22 cellular contexts compared by ENCODE assay signal in the genomic region with DNA sequence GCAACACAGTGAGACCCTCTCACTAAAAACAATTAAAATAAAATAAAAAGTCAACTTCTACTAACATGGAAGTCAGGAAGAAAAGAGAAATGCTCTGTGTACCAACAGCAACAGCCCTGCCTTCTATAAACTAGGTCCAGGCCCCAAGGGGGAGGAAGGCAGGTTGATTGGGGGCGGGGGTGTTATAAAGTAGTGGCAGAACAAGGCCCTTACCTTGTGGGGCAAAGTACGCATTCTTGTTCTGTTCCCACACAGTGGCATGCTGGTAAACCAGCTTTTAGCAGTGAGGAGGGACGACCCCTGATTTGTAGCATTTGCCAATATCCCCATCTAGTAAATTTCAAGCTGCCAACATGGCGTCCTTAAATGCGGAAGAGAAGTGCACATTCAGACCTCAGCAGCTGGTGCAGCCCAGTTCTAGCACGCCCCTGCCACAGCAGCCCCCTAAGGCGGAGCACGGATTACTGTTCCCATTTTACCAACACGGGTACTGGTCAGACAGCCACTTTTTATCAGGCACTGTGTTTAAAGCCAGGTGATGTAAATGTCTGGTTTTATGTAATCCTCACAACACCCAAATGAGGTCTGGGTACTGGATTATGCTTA.
DNase-seq lines count a peak whose midpoint lies in the region; ATAC-seq, FAIRE-seq and TF ChIP-seq lines count a peak whose summit lies in the region.
"Had no signal": no experiment of that assay in that cellular context is flagged by ENCODE, and none has a peak within 500 bp of the region (broad histone marks: within the 10 kb centered on the region; RNA-seq: fewer than 3 reads in every experiment).

No MANE protein-coding gene starts in this region.

- H3K27me3 ChIP-seq in Caco-2 (replicated peaks; ENCODE audit: control insufficient read depth, insufficient read depth, low read length), result no peaks in the 10 kb centered on the region
- H3K27me3 ChIP-seq in colonic mucosa, result peaks cover 8% of the 10 kb centered on the region
- H3K27me3 ChIP-seq in mucosa of rectum (ENCODE audit: control insufficient read depth in 2 of 2, insufficient read depth in 2 of 2, low read length in 2 of 2), result peaks cover 8 to 12% of the 10 kb centered on the region in 2 donors
- H3K27me3 ChIP-seq in small intestine (ENCODE audit: control insufficient read depth in 2 of 2, insufficient read depth in 2 of 2, low read length in 2 of 2), result peaks cover 0 to 11% of the 10 kb centered on the region in 2 donors
- peaks cover 2% of the 10 kb centered on the region for H3K27me3 ChIP-seq in mammary epithelial cell (ENCODE audit: insufficient read depth, low read length)

- in situ Hi-C loops in mammary epithelial cell (cut with MboI; ENCODE audit: low sequenced_read_pairs in 2 of 2), result no loop called here

- H3K27ac ChIP-seq in colonic mucosa, result no peak overlapping the region
- peak overlapping the region; percentile 10 to 24 for H3K27ac ChIP-seq in mucosa of rectum (ENCODE audit: low read depth in 2 of 2, low read length in 2 of 2)
- no peak overlapping the region for H3K27ac ChIP-seq in small intestine (ENCODE audit: low read depth in 1 of 2, low read length in 1 of 2)
- H3K27ac ChIP-seq in mammary epithelial cell (ENCODE audit: insufficient read depth, low read depth, low read length), result no peak overlapping the region
- H3K27ac ChIP-seq: BLaER1, HL-60 had no signal

- H3K36me3 ChIP-seq in Caco-2 (ENCODE audit: control insufficient read depth, insufficient read depth, low read length) (no peaks in the 10 kb centered on the region), colonic mucosa (no peaks in the 10 kb centered on the region), mucosa of rectum (ENCODE audit: control insufficient read depth in 2 of 2, insufficient read depth in 2 of 2, low read length in 2 of 2) (no peaks in the 10 kb centered on the region), small intestine (ENCODE audit: control insufficient read depth in 2 of 2, insufficient read depth in 2 of 2, low read length in 2 of 2) (no peaks in the 10 kb centered on the region), mammary epithelial cell (ENCODE audit: insufficient read depth, low read length) (no peaks in the 10 kb centered on the region)
- H3K36me3 ChIP-seq: BLaER1 had no signal

- dilution Hi-C loops in mammary epithelial cell (cut with HindIII; ENCODE audit: low sequenced_read_pairs), result no loop called here

- intact Hi-C loops in Caco-2 (cut with micrococcal nuclease; ENCODE audit: unreplicated experiment), result no loop called here
- intact Hi-C loops in colonic mucosa (cut with DNase I), result no loop called here
- intact Hi-C loops in mammary epithelial cell (cut with micrococcal nuclease), result no loop called here

- CTCF ChIA-PET in Caco-2 (lab: Charles Lee), result no interaction called here
- CTCF ChIA-PET in mammary epithelial cell (lab: Charles Lee; ENCODE audit: low non-redundant PET), result no interaction called here

- BruUV-seq in Caco-2 (replicated peaks; lab: Mats Ljungman, UMichigan), result no TSS peak
- no TSS peak for BruUV-seq in mammary epithelial cell (replicated peaks; lab: Mats Ljungman, UMichigan)

- H3K36me3 Mint-ChIP-seq in Caco-2 (ENCODE audit: insufficient read depth, unreplicated experiment), result no peaks in the 10 kb centered on the region
- H3K36me3 Mint-ChIP-seq: CD14-positive monocyte; CD4-positive, alpha-beta memory T cell had no signal

- H3K4me3 Mint-ChIP-seq in Caco-2 (ENCODE audit: unreplicated experiment), result no peak overlapping the region
- H3K4me3 Mint-ChIP-seq: CD14-positive monocyte; CD4-positive, alpha-beta memory T cell; HFFc6 had no signal

- no peaks in the 10 kb centered on the region for H3K4me1 Mint-ChIP-seq in Caco-2 (ENCODE audit: low read depth, unreplicated experiment)
- H3K4me1 Mint-ChIP-seq: CD4-positive, alpha-beta memory T cell had no signal

- H3K9me3 ChIP-seq in Caco-2 (no peaks in the 10 kb centered on the region), colonic mucosa (no peaks in the 10 kb centered on the region), mucosa of rectum (ENCODE audit: control insufficient read depth in 2 of 2, low read length in 2 of 2) (no peaks in the 10 kb centered on the region), small intestine (ENCODE audit: control insufficient read depth, low read depth) (no peaks in the 10 kb centered on the region), mammary epithelial cell (replicated peaks; ENCODE audit: insufficient read depth, low read length) (no peaks in the 10 kb centered on the region)
- H3K9me3 ChIP-seq: BLaER1 had no signal

- H3K9ac ChIP-seq in colonic mucosa (ENCODE audit: low read depth in 2 of 2, low read length in 2 of 2), result no peak overlapping the region
- no peak overlapping the region for H3K9ac ChIP-seq in mucosa of rectum (ENCODE audit: low read depth in 1 of 2, low read length in 2 of 2)
- H3K9ac ChIP-seq in mammary epithelial cell (ENCODE audit: insufficient read depth, low read length), result no peak overlapping the region
- H3K9ac ChIP-seq: BLaER1 had no signal

- no peaks in the 10 kb centered on the region for H3K9me3 Mint-ChIP-seq in Caco-2 (ENCODE audit: unreplicated experiment)
- H3K9me3 Mint-ChIP-seq: CD14-positive monocyte; CD4-positive, alpha-beta memory T cell; HFFc6 had no signal

- no peaks in the 10 kb centered on the region for H3K79me2 ChIP-seq in mammary epithelial cell (ENCODE audit: insufficient read depth, low read length)

- H2AFZ ChIP-seq in mammary epithelial cell (ENCODE audit: low read depth, low read length), result no peak overlapping the region

- no peaks in the 10 kb centered on the region for H3K27me3 Mint-ChIP-seq in Caco-2 (ENCODE audit: insufficient read depth, unreplicated experiment)

- TF ChIP-seq CTCF in Caco-2 (IDR thresholded peaks at IDR 0.05; ENCODE audit: insufficient read depth in 1 of 2, low read depth in 1 of 2, low read length in 1 of 2, severe bottlenecking in 1 of 2, unreplicated experiment in 1 of 2) (no peak), colonic mucosa (IDR thresholded peaks at IDR 0.05) (no peak), mammary epithelial cell (conservative IDR thresholded peaks at IDR 0.05 in 1 of 2, IDR thresholded peaks at IDR 0.05 in 1 of 2; ENCODE audit: extremely low read depth in 1 of 2, insufficient read depth in 1 of 2, low read depth in 1 of 2, low read length in 2 of 2) (no peak)

- WGBS in small intestine, 3 donors, result 47 to 75% (median 50%) methylated on average over 9 of the region's 9 CpGs
- WGBS in mammary epithelial cell (ENCODE audit: low coverage, missing lambda C conversion rate), result 83% methylated on average over 8 of the region's 9 CpGs

- ATAC-seq in GM21825 (IDR thresholded peaks at IDR 0.05; ENCODE audit: unreplicated experiment), result no peak
- ATAC-seq: GM12878, HCT116 had no signal

- no peak overlapping the region for H3K4me2 ChIP-seq in mammary epithelial cell (ENCODE audit: insufficient read depth, low read depth, low read length)
- H3K4me2 ChIP-seq: BLaER1 had no signal

- DNase-seq in Caco-2 (peak; percentile 73 to 88), colonic mucosa (peak; percentile 38), small intestine (peak; percentile 24), OCI-M2 (lab: John Stamatoyannopoulos, UW; ENCODE audit: unreplicated experiment) (no peak), superior temporal gyrus (ENCODE audit: extremely low spot score) (no peak), mammary epithelial cell (no peak)
- DNase-seq: 8988T; CD4-positive, alpha-beta memory T cell; DMS 273 treated with DMSO at 0.1 percent for 48 hours; DMS53; DND-41; EL; GOT3; H7; HFFc6 had no signal

- H3K27ac Mint-ChIP-seq in Caco-2 (ENCODE audit: unreplicated experiment), result no peak overlapping the region
- H3K27ac Mint-ChIP-seq: CD14-positive monocyte; CD4-positive, alpha-beta memory T cell; HFFc6 had no signal

- no peak for FAIRE-seq in small intestine (lab: Jason Lieb, UNC)
- FAIRE-seq: GM12878 had no signal

- POLR2A ChIA-PET in Caco-2 (lab: Charles Lee), result no interaction called here

- H3K4me3 ChIP-seq in Caco-2 (ENCODE audit: low read depth, low read length) (no peak overlapping the region), colonic mucosa (no peak overlapping the region), mucosa of rectum (ENCODE audit: low read length in 2 of 2) (no peak overlapping the region), small intestine (ENCODE audit: low read depth in 1 of 2, low read length in 2 of 2) (no peak overlapping the region), mammary epithelial cell (replicated peaks in 1 of 3; ENCODE audit: insufficient read depth in 1 of 3, low read depth in 2 of 3, low read length in 3 of 3) (no peak overlapping the region)
- H3K4me3 ChIP-seq: BLaER1, GM12878 had no signal

- H3K4me1 ChIP-seq in Caco-2 (peaks cover 10% of the 10 kb centered on the region), colonic mucosa (no peaks in the 10 kb centered on the region), mucosa of rectum (ENCODE audit: control insufficient read depth in 2 of 2, insufficient read depth in 2 of 2, low read length in 2 of 2) (peaks cover 0 to 7% of the 10 kb centered on the region in 2 donors), small intestine (ENCODE audit: control insufficient read depth in 2 of 2, insufficient read depth in 1 of 2, low read depth in 1 of 2, low read length in 1 of 2) (no peaks in the 10 kb centered on the region), mammary epithelial cell (ENCODE audit: insufficient read depth, low read length) (no peaks in the 10 kb centered on the region)

- H4K20me1 ChIP-seq in mammary epithelial cell (ENCODE audit: insufficient read depth, low read length), result no peaks in the 10 kb centered on the region
- H4K20me1 ChIP-seq: BLaER1 had no signal

Comparison
In these comparisons a context has a peak if more than half of its experiments do, and no peak if none do; other contexts are left out.
1. DNase-seq: peak in Caco-2 (2 of 2), colonic mucosa (single experiment) and small intestine (single experiment); none in OCI-M2 (single experiment), superior temporal gyrus (single experiment) and mammary epithelial cell (single experiment).
2. H3K27ac ChIP-seq: peak in mucosa of rectum (2 of 2); none in colonic mucosa (single experiment), small intestine (0 of 2) and mammary epithelial cell (single experiment).